ENCODE assay signal across 1 cellular context in the genomic region with DNA sequence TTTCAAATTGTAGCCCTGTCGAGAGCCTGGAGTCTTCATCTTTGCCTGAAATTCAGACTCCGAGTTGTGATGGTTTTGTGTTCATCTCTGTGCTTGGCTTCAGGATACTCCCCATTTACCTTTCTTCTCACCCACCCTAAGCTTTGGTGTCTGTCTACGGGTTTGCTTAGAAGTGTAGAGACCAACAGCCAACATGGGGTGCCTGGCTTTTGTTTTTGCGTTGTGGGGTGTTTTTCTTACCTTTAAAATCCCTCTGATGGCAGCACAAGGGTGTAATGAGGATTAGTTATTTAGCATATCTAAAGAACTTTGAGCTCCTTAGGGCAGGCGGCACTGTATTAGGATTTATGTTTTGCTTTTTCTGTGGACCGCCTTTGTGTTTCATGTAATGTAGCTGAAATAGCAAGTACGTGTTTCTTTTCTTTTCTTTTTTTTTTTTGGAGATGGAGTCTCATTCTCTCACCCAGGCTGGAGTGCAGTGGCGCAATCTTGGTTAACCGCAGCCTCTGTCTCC.
A peak's percentile ranks its signal among the peaks of the same experiment; 100 is the strongest.
TF ChIP-seq lines count a peak whose summit lies in the region.

No MANE protein-coding gene starts in this region.

TF ChIP-seq in H1, 55 proteins besides CTCF, POLR2A, EP300 and RAD21:
- TF ChIP-seq, protein P1, sequence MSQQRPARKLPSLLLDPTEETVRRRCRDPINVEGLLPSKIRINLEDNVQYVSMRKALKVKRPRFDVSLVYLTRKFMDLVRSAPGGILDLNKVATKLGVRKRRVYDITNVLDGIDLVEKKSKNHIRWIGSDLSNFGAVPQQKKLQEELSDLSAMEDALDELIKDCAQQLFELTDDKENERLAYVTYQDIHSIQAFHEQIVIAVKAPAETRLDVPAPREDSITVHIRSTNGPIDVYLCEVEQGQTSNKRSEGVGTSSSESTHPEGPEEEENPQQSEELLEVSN (IDR thresholded peaks at IDR 0.05), result 0 out of 2 replicates have a peak, but pooled peaks have one; percentile 45
- TF ChIP-seq GTF2F1 (IDR thresholded peaks at IDR 0.05; ENCODE audit: borderline replicate concordance, low read depth, low read length), result no peak
